23 cellular contexts compared by ENCODE assay signal in genomic region chr2:19141234-19142004, GRCh38.
A peak's percentile ranks its signal among the peaks of the same experiment; 100 is the strongest.
DNase-seq lines count a peak whose midpoint lies in the region; ATAC-seq and TF ChIP-seq lines count a peak whose summit lies in the region.
"Had no signal": no experiment of that assay in that cellular context is flagged by ENCODE, and none has a peak within 500 bp of the region (broad histone marks: within the 10 kb centered on the region; RNA-seq: fewer than 3 reads in every experiment).

No MANE protein-coding gene starts in this region.

- H3K4me1 Mint-ChIP-seq in H9, result peaks cover 14 to 20% of the 10 kb centered on the region in 2 experiments
- H3K4me1 Mint-ChIP-seq: activated T-helper 17 cell treated with anti-CD3 and anti-CD28 coated beads, Interleukin-2, amount 50 U/mL, for 72 hours; naive thymus-derived CD8-positive, alpha-beta T cell had no signal

- H4K8ac ChIP-seq in mesenchymal stem cell (ENCODE audit: low read length), result no peak overlapping the region
- no peak overlapping the region for H4K8ac ChIP-seq in H9 (replicated peaks; ENCODE audit: insufficient read length, low read depth, low read length)

- H3F3A ChIP-seq in SK-N-SH (replicated peaks; ENCODE audit: insufficient read depth), result peaks cover 14% of the 10 kb centered on the region

- no peaks in the 10 kb centered on the region for H3K27me3 Mint-ChIP-seq in H9 (ENCODE audit: low read depth)
- H3K27me3 Mint-ChIP-seq: activated naive CD8-positive, alpha-beta T cell; activated T-helper 17 cell treated with anti-CD3 and anti-CD28 coated beads, Interleukin-2, amount 50 U/mL, for 72 hours had no signal

- TF ChIP-seq EP300 in SK-N-SH (IDR thresholded peaks at IDR 0.05; ENCODE audit: borderline replicate concordance in 1 of 2, low read depth in 1 of 2, low read length in 1 of 2), result no peak

- H2BK5ac ChIP-seq in mesenchymal stem cell (ENCODE audit: low read depth, low read length, poor library complexity, severe bottlenecking), result no peak overlapping the region
- H2BK5ac ChIP-seq in H9 (ENCODE audit: insufficient read length, low read length), result no peak overlapping the region

- CTCF ChIA-PET in SK-N-SH (lab: Yijun Ruan, JAX), result no interaction called here

- H4K5ac ChIP-seq in H9 (ENCODE audit: insufficient read length, low read depth, low read length), result no peak overlapping the region

- H3K27me3 ChIP-seq in SK-N-SH (ENCODE audit: insufficient read depth), result no peaks in the 10 kb centered on the region
- no peaks in the 10 kb centered on the region for H3K27me3 ChIP-seq in adipocyte (replicated peaks; ENCODE audit: control insufficient read depth, insufficient read depth, low read length)
- H3K27me3 ChIP-seq in mesenchymal stem cell (ENCODE audit: control insufficient read depth in 1 of 2, insufficient read depth in 1 of 2, low read length in 2 of 2), result no peaks in the 10 kb centered on the region
- no peaks in the 10 kb centered on the region for H3K27me3 ChIP-seq in H9 (ENCODE audit: insufficient read depth, low read length)
- no peaks in the 10 kb centered on the region for H3K27me3 ChIP-seq in right atrium auricular region
- H3K27me3 ChIP-seq: BE2C had no signal

- no peak overlapping the region for H3K4me3 Mint-ChIP-seq in H9
- H3K4me3 Mint-ChIP-seq: activated naive CD8-positive, alpha-beta T cell; activated T-helper 17 cell treated with anti-CD3 and anti-CD28 coated beads, Interleukin-2, amount 50 U/mL, for 72 hours; endodermal cell; naive thymus-derived CD8-positive, alpha-beta T cell; T-helper 2 cell treated with Interferon-gamma antibody and Interleukin-4, amounts not matched to agents 5 μg/mL and 100 μg/mL, for 36 hours had no signal

- POLR2A ChIA-PET in SK-N-SH (lab: Yijun Ruan, JAX), result no interaction called here

- no peaks in the 10 kb centered on the region for H3K79me2 ChIP-seq in SK-N-SH (ENCODE audit: insufficient read depth)
- no peaks in the 10 kb centered on the region for H3K79me2 ChIP-seq in H9 (ENCODE audit: insufficient read depth, low read length)

- peak overlapping the region; percentile 93 for H2AK5ac ChIP-seq in mesenchymal stem cell (ENCODE audit: low read length, severe bottlenecking)
- no peak overlapping the region for H2AK5ac ChIP-seq in H9 (ENCODE audit: insufficient read length, low read length)

- H3K9me3 ChIP-seq in SK-N-SH (no peaks in the 10 kb centered on the region), adipocyte (ENCODE audit: control insufficient read depth, low read length) (no peaks in the 10 kb centered on the region), mesenchymal stem cell (ENCODE audit: control insufficient read depth, low read length) (no peaks in the 10 kb centered on the region), H9 (ENCODE audit: control insufficient read depth, low read depth, low read length) (no peaks in the 10 kb centered on the region), right atrium auricular region (no peaks in the 10 kb centered on the region)
- H3K9me3 ChIP-seq: BE2C, thoracic aorta had no signal

- H3T11ph ChIP-seq in H9 (ENCODE audit: low read length), result no peak overlapping the region

- H2BK12ac ChIP-seq in mesenchymal stem cell (ENCODE audit: low read length in 2 of 2) (no peak overlapping the region), H9 (ENCODE audit: insufficient read length, low read depth, low read length) (no peak overlapping the region)

- H3K27ac Mint-ChIP-seq in H9, result peak overlapping the region in 1 of 3 experiments; percentile 20; a peak in 1 of 7 replicates
- H3K27ac Mint-ChIP-seq: activated naive CD8-positive, alpha-beta T cell; activated T-helper 17 cell treated with anti-CD3 and anti-CD28 coated beads, Interleukin-2, amount 50 U/mL, for 72 hours; endodermal cell; naive thymus-derived CD8-positive, alpha-beta T cell; T-helper 2 cell treated with Interferon-gamma antibody and Interleukin-4, amounts not matched to agents 5 μg/mL and 100 μg/mL, for 36 hours had no signal

- ATAC-seq in SK-N-SH treated with all-trans-retinoic acid at 6 μM for 48 hours (no peak), HG03571 (IDR thresholded peaks at IDR 0.05; ENCODE audit: unreplicated experiment) (no peak)
- ATAC-seq: activated T-helper 17 cell treated with anti-CD3 and anti-CD28 coated beads, Interleukin-2, amount 50 U/mL, for 72 hours; naive thymus-derived CD8-positive, alpha-beta T cell had no signal

- no peaks in the 10 kb centered on the region for H3K36me3 Mint-ChIP-seq in H9 (ENCODE audit: insufficient read depth in 1 of 3, low read depth in 3 of 3)
- H3K36me3 Mint-ChIP-seq: activated naive CD8-positive, alpha-beta T cell; naive thymus-derived CD8-positive, alpha-beta T cell had no signal

- H4K91ac ChIP-seq in mesenchymal stem cell (ENCODE audit: low read length) (no peak overlapping the region), H9 (ENCODE audit: insufficient read length, low read depth, low read length) (no peak overlapping the region)

- no peaks in the 10 kb centered on the region for H3K23me2 ChIP-seq in H9 (ENCODE audit: insufficient read length, low read depth, low read length, poor library complexity, severe bottlenecking)

- H3K4me3 ChIP-seq in SK-N-SH (ENCODE audit: low read depth in 2 of 2, low read length in 1 of 2) (no peak overlapping the region), adipocyte (ENCODE audit: low read length) (no peak overlapping the region), mesenchymal stem cell (ENCODE audit: insufficient read depth in 1 of 2, low read depth in 1 of 2, low read length in 2 of 2) (no peak overlapping the region), right atrium auricular region (no peak overlapping the region)
- H3K4me3 ChIP-seq: thoracic aorta had no signal

- TF ChIP-seq CTCF in SK-N-SH (IDR thresholded peaks at IDR 0.05) (no peak), H9 (conservative IDR thresholded peaks at IDR 0.05) (no peak), right atrium auricular region (IDR thresholded peaks at IDR 0.05) (no peak)

- H3K9me3 Mint-ChIP-seq in H9, result no peaks in the 10 kb centered on the region
- H3K9me3 Mint-ChIP-seq: activated T-helper 17 cell treated with anti-CD3 and anti-CD28 coated beads, Interleukin-2, amount 50 U/mL, for 72 hours; endodermal cell; T-helper 2 cell treated with Interferon-gamma antibody and Interleukin-4, amounts not matched to agents 5 μg/mL and 100 μg/mL, for 36 hours had no signal

- H3K23ac ChIP-seq in mesenchymal stem cell (ENCODE audit: low read length in 2 of 2), result no peak overlapping the region
- H3K23ac ChIP-seq in H9 (ENCODE audit: insufficient read length, low read depth, low read length), result no peak overlapping the region

- no peak overlapping the region for H2BK120ac ChIP-seq in mesenchymal stem cell (ENCODE audit: low read depth, low read length)
- H2BK120ac ChIP-seq in H9 (ENCODE audit: low read depth, low read length, poor library complexity, severe bottlenecking), result no peak overlapping the region

- DNase-seq in SK-N-SH, result no peak
- DNase-seq in adipocyte (ENCODE audit: low read depth), result peak; percentile 24
- DNase-seq in mesenchymal stem cell, result no peak
- no peak for DNase-seq in NCI-H2107 (lab: John Stamatoyannopoulos, UW)
- DNase-seq in H9, result no peak
- DNase-seq in right atrium auricular region (ENCODE audit: low spot score), result no peak
- DNase-seq: 8988T; BE2C; left cardiac atrium; naive thymus-derived CD8-positive, alpha-beta T cell; NCI-H1417 treated with DMSO at 0.1 percent for 48 hours; NK-92 treated with Interleukin-12 subunit alpha and Interleukin-12 subunit beta, amount 100 ng/mL, for 24 hours; small intestine; stimulated activated CD4-positive, alpha-beta T cell treated with anti-CD3 and anti-CD28 coated beads, Interleukin-2, amount 100 ng/mL, for 48 hours; stimulated activated naive CD4-positive, alpha-beta T cell had no signal

- TF ChIP-seq RAD21 in SK-N-SH (IDR thresholded peaks at IDR 0.05; ENCODE audit: low read length), result no peak

- no peak overlapping the region for H2BK20ac ChIP-seq in H9 (ENCODE audit: low read depth, low read length, poor library complexity, severe bottlenecking)

- no peaks in the 10 kb centered on the region for H3K9me2 ChIP-seq in SK-N-SH

- H3K56ac ChIP-seq in H9 (ENCODE audit: insufficient read length, low read depth, low read length), result no peak overlapping the region

- peak overlapping the region in 1 of 2 experiments; percentile 15 for H3K14ac ChIP-seq in mesenchymal stem cell (ENCODE audit: low read length in 2 of 2)
- H3K14ac ChIP-seq in H9 (ENCODE audit: insufficient read depth, low read length), result no peak overlapping the region

- H3K9ac ChIP-seq in SK-N-SH (peak overlapping the region; percentile 19; the same call in 1 of the 2 replicates), adipocyte (ENCODE audit: low read length) (no peak overlapping the region), mesenchymal stem cell (ENCODE audit: low read length) (no peak overlapping the region), H9 (ENCODE audit: extremely low read depth, insufficient read length, low read length) (no peak overlapping the region)

- peak overlapping the region in 1 of 2 experiments; percentile 18 for H3K18ac ChIP-seq in mesenchymal stem cell (ENCODE audit: low read depth in 1 of 2, low read length in 2 of 2)
- H3K18ac ChIP-seq in H9 (ENCODE audit: insufficient read length, low read depth, low read length), result no peak overlapping the region

- H3K4me1 ChIP-seq in SK-N-SH (ENCODE audit: control insufficient read depth in 1 of 2, insufficient read depth in 2 of 2, low read depth in 1 of 2, low read length in 1 of 2) (peaks cover 0 to 30% of the 10 kb centered on the region in 2 experiments; a peak in 2 of 4 replicates), adipocyte (ENCODE audit: control insufficient read depth, insufficient read depth, low read length) (peaks cover 3% of the 10 kb centered on the region), mesenchymal stem cell (ENCODE audit: control insufficient read depth, insufficient read depth, low read depth, low read length) (peaks cover 4% of the 10 kb centered on the region), H9 (ENCODE audit: insufficient read depth, low read length) (no peaks in the 10 kb centered on the region), right atrium auricular region (no peaks in the 10 kb centered on the region)
- H3K4me1 ChIP-seq: BE2C had no signal

- H3K79me1 ChIP-seq in mesenchymal stem cell (replicated peaks; ENCODE audit: low read length, poor library complexity, severe bottlenecking) (no peaks in the 10 kb centered on the region), H9 (ENCODE audit: insufficient read depth, low read depth, low read length, poor library complexity, severe bottlenecking) (no peaks in the 10 kb centered on the region)

- H3K4ac ChIP-seq in mesenchymal stem cell (ENCODE audit: low read depth in 1 of 2, low read length in 2 of 2), result no peak overlapping the region
- no peak overlapping the region for H3K4ac ChIP-seq in H9 (ENCODE audit: low read depth, low read length)

- H2AFZ ChIP-seq in SK-N-SH (ENCODE audit: low read depth) (peak overlapping the region; percentile 37; the same call in 1 of the 2 replicates), mesenchymal stem cell (ENCODE audit: low read depth, low read length) (no peak overlapping the region), H9 (ENCODE audit: low read length) (no peak overlapping the region)

- H3K36me3 ChIP-seq in SK-N-SH (replicated peaks in 1 of 2; ENCODE audit: control insufficient read depth in 1 of 2, insufficient read depth in 2 of 2, low read length in 1 of 2), result no peaks in the 10 kb centered on the region
- no peaks in the 10 kb centered on the region for H3K36me3 ChIP-seq in adipocyte (ENCODE audit: control insufficient read depth, insufficient read depth, low read length, severe bottlenecking)
- H3K36me3 ChIP-seq in mesenchymal stem cell (ENCODE audit: control insufficient read depth in 1 of 2, insufficient read depth in 2 of 2, low read depth in 1 of 2, low read length in 2 of 2), result no peaks in the 10 kb centered on the region
- no peaks in the 10 kb centered on the region for H3K36me3 ChIP-seq in right atrium auricular region
- H3K36me3 ChIP-seq: BE2C, thoracic aorta had no signal

- H3K4me2 ChIP-seq in SK-N-SH (peak overlapping the region; percentile 42), mesenchymal stem cell (ENCODE audit: low read length, poor library complexity, severe bottlenecking) (no peak overlapping the region), H9 (ENCODE audit: insufficient read depth, insufficient read length, low read length) (no peak overlapping the region)

- H2BK15ac ChIP-seq in mesenchymal stem cell (ENCODE audit: low read depth, poor library complexity, severe bottlenecking), result no peak overlapping the region
- H2BK15ac ChIP-seq in H9 (ENCODE audit: low read depth, low read length), result no peak overlapping the region

- H4K20me1 ChIP-seq in SK-N-SH (ENCODE audit: insufficient read depth) (no peaks in the 10 kb centered on the region), H9 (ENCODE audit: control insufficient read depth, insufficient read depth, insufficient read length) (no peaks in the 10 kb centered on the region)

- 98% methylated on average over 5 of the region's 5 CpGs for WGBS in SK-N-SH (ENCODE audit: low lambda C conversion rate)
- WGBS in mesenchymal stem cell, result 95% methylated on average over 5 of the region's 5 CpGs
- no CpG with 5 or more reads among the region's 5 CpGs for WGBS in H9 (ENCODE audit: extremely low coverage, insufficient read length, low lambda C conversion rate)

- peak overlapping the region in 1 of 2 experiments; percentile 62; a peak in 2 of 4 replicates for H3K27ac ChIP-seq in SK-N-SH (ENCODE audit: low read depth in 2 of 2, low read length in 1 of 2)
- H3K27ac ChIP-seq in mesenchymal stem cell (ENCODE audit: low read length, poor library complexity, severe bottlenecking), result peak overlapping the region; percentile 76
- H3K27ac ChIP-seq in H9 (ENCODE audit: insufficient read length, low read depth, low read length), result no peak overlapping the region
- H3K27ac ChIP-seq in right atrium auricular region, result no peak overlapping the region
- H3K27ac ChIP-seq: HL-60, thoracic aorta had no signal
